Comparison of ENCODE assay signal across 1 cellular context in genomic region chr5:179698935-179699639, GRCh38.
A peak's percentile ranks its signal among the peaks of the same experiment; 100 is the strongest.
TF ChIP-seq lines count a peak whose summit lies in the region.

A gene with protein sequence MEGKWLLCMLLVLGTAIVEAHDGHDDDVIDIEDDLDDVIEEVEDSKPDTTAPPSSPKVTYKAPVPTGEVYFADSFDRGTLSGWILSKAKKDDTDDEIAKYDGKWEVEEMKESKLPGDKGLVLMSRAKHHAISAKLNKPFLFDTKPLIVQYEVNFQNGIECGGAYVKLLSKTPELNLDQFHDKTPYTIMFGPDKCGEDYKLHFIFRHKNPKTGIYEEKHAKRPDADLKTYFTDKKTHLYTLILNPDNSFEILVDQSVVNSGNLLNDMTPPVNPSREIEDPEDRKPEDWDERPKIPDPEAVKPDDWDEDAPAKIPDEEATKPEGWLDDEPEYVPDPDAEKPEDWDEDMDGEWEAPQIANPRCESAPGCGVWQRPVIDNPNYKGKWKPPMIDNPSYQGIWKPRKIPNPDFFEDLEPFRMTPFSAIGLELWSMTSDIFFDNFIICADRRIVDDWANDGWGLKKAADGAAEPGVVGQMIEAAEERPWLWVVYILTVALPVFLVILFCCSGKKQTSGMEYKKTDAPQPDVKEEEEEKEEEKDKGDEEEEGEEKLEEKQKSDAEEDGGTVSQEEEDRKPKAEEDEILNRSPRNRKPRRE (plus strand): TSS chr5:179698967. CDS start chr5:179705682, 6,715 bp downstream.

TF ChIP-seq in HepG2, 621 proteins besides CTCF, POLR2A, EP300 and RAD21 (continued from another document and continues in another):
- TF ChIP-seq ARID2 (CRISPR knock-in tag; IDR thresholded peaks at IDR 0.05; ENCODE audit: borderline replicate concordance): no peak
- TF ChIP-seq DNMT1 (CRISPR knock-in tag; IDR thresholded peaks at IDR 0.05): no peak
- TF ChIP-seq ZNF83 (CRISPR knock-in tag; IDR thresholded peaks at IDR 0.05; ENCODE audit: borderline replicate concordance): peak; percentile 68; the same call in 1 of the 2 replicates
- 0 out of 2 replicates have a peak, but pooled peaks have one; percentile 86 for TF ChIP-seq FOXO4 (CRISPR knock-in tag; conservative IDR thresholded peaks at IDR 0.05)
- TF ChIP-seq FOSL1 (CRISPR knock-in tag; IDR thresholded peaks at IDR 0.05; ENCODE audit: borderline replicate concordance): peak; percentile 42; the same call in 1 of the 2 replicates
- TF ChIP-seq, protein P1, sequence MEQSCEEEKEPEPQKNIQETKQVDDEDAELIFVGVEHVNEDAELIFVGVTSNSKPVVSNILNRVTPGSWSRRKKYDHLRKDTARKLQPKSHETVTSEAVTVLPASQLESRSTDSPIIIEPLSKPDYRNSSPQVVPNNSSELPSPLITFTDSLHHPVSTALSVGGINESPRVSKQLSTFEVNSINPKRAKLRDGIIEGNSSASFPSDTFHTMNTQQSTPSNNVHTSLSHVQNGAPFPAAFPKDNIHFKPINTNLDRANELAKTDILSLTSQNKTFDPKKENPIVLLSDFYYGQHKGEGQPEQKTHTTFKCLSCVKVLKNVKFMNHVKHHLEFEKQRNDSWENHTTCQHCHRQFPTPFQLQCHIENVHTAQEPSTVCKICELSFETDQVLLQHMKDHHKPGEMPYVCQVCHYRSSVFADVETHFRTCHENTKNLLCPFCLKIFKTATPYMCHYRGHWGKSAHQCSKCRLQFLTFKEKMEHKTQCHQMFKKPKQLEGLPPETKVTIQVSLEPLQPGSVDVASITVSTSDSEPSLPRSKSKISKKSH (CRISPR knock-in tag; IDR thresholded peaks at IDR 0.05; ENCODE audit: borderline replicate concordance): peak; percentile 68; the same call in 1 of the 2 replicates
- TF ChIP-seq RFXAP (CRISPR knock-in tag; IDR thresholded peaks at IDR 0.05; ENCODE audit: borderline replicate concordance): peak; percentile 24
- no peak for TF ChIP-seq SUZ12 (IDR thresholded peaks at IDR 0.05; ENCODE audit: low read depth, low read length)
- TF ChIP-seq ZNF468 (CRISPR knock-in tag; IDR thresholded peaks at IDR 0.05): peak; percentile 89; the same call in 1 of the 2 replicates
- TF ChIP-seq ZNF335 (CRISPR knock-in tag; IDR thresholded peaks at IDR 0.05): no peak
- TF ChIP-seq PRDM15 (CRISPR knock-in tag; IDR thresholded peaks at IDR 0.05): no peak
- no peak for TF ChIP-seq ZNF570 (CRISPR knock-in tag; IDR thresholded peaks at IDR 0.05; ENCODE audit: borderline replicate concordance)
- TF ChIP-seq, protein P2, sequence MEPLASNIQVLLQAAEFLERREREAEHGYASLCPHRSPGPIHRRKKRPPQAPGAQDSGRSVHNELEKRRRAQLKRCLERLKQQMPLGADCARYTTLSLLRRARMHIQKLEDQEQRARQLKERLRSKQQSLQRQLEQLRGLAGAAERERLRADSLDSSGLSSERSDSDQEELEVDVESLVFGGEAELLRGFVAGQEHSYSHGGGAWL (CRISPR knock-in tag; IDR thresholded peaks at IDR 0.05): peak; percentile 84; the same call in 1 of the 2 replicates
- no peak for TF ChIP-seq ZNF572 (CRISPR knock-in tag; IDR thresholded peaks at IDR 0.05)
- no peak for TF ChIP-seq ZNF652 (CRISPR knock-in tag; IDR thresholded peaks at IDR 0.05; ENCODE audit: borderline replicate concordance, low read depth)
- no peak; the same call in none of the 2 replicates for TF ChIP-seq ZNF430 (CRISPR knock-in tag; IDR thresholded peaks at IDR 0.05)
- no peak for TF ChIP-seq SATB2 (CRISPR knock-in tag; IDR thresholded peaks at IDR 0.05)
- TF ChIP-seq ZNF800 (CRISPR knock-in tag; IDR thresholded peaks at IDR 0.05): no peak
- TF ChIP-seq ZNF790 (CRISPR knock-in tag; IDR thresholded peaks at IDR 0.05; ENCODE audit: borderline replicate concordance): peak; percentile 71; the same call in 1 of the 2 replicates
- no peak for TF ChIP-seq SMAD9 (CRISPR knock-in tag; IDR thresholded peaks at IDR 0.05)
- TF ChIP-seq BHLHE40 (IDR thresholded peaks at IDR 0.05; ENCODE audit: low read length): peak; percentile 97
- no peak; the same call in 1 of the 2 replicates for TF ChIP-seq TOE1 (CRISPR knock-in tag; IDR thresholded peaks at IDR 0.05)
- no peak; the same call in 1 of the 2 replicates for TF ChIP-seq HIVEP1 (CRISPR knock-in tag; IDR thresholded peaks at IDR 0.05)
- TF ChIP-seq HMG20A (CRISPR knock-in tag; IDR thresholded peaks at IDR 0.05; ENCODE audit: borderline replicate concordance): no peak
- TF ChIP-seq FOXK2 (IDR thresholded peaks at IDR 0.05): no peak
- TF ChIP-seq, protein P3, sequence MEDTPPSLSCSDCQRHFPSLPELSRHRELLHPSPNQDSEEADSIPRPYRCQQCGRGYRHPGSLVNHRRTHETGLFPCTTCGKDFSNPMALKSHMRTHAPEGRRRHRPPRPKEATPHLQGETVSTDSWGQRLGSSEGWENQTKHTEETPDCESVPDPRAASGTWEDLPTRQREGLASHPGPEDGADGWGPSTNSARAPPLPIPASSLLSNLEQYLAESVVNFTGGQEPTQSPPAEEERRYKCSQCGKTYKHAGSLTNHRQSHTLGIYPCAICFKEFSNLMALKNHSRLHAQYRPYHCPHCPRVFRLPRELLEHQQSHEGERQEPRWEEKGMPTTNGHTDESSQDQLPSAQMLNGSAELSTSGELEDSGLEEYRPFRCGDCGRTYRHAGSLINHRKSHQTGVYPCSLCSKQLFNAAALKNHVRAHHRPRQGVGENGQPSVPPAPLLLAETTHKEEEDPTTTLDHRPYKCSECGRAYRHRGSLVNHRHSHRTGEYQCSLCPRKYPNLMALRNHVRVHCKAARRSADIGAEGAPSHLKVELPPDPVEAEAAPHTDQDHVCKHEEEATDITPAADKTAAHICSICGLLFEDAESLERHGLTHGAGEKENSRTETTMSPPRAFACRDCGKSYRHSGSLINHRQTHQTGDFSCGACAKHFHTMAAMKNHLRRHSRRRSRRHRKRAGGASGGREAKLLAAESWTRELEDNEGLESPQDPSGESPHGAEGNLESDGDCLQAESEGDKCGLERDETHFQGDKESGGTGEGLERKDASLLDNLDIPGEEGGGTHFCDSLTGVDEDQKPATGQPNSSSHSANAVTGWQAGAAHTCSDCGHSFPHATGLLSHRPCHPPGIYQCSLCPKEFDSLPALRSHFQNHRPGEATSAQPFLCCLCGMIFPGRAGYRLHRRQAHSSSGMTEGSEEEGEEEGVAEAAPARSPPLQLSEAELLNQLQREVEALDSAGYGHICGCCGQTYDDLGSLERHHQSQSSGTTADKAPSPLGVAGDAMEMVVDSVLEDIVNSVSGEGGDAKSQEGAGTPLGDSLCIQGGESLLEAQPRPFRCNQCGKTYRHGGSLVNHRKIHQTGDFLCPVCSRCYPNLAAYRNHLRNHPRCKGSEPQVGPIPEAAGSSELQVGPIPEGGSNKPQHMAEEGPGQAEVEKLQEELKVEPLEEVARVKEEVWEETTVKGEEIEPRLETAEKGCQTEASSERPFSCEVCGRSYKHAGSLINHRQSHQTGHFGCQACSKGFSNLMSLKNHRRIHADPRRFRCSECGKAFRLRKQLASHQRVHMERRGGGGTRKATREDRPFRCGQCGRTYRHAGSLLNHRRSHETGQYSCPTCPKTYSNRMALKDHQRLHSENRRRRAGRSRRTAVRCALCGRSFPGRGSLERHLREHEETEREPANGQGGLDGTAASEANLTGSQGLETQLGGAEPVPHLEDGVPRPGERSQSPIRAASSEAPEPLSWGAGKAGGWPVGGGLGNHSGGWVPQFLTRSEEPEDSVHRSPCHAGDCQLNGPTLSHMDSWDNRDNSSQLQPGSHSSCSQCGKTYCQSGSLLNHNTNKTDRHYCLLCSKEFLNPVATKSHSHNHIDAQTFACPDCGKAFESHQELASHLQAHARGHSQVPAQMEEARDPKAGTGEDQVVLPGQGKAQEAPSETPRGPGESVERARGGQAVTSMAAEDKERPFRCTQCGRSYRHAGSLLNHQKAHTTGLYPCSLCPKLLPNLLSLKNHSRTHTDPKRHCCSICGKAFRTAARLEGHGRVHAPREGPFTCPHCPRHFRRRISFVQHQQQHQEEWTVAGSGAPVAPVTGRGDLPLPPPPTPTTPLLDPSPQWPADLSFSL (CRISPR knock-in tag; IDR thresholded peaks at IDR 0.05): no peak
- no peak for TF ChIP-seq LCORL (IDR thresholded peaks at IDR 0.05)
- TF ChIP-seq LCORL (CRISPR knock-in tag; IDR thresholded peaks at IDR 0.05): no peak; the same call in none of the 2 replicates
- TF ChIP-seq NCOA1 (CRISPR knock-in tag; IDR thresholded peaks at IDR 0.05): peak; percentile 72; the same call in 1 of the 2 replicates
- no peak for TF ChIP-seq KAT2B (IDR thresholded peaks at IDR 0.05; ENCODE audit: borderline replicate concordance, low read depth, low read length)
- TF ChIP-seq PITX1 (CRISPR knock-in tag; IDR thresholded peaks at IDR 0.05): no peak
- no peak for TF ChIP-seq ZNF441 (CRISPR knock-in tag; IDR thresholded peaks at IDR 0.05; ENCODE audit: borderline replicate concordance)
- no peak; the same call in 1 of the 2 replicates for TF ChIP-seq KLF15 (CRISPR knock-in tag; IDR thresholded peaks at IDR 0.05; ENCODE audit: borderline replicate concordance)
- TF ChIP-seq NFIB (CRISPR knock-in tag; IDR thresholded peaks at IDR 0.05; ENCODE audit: borderline replicate concordance): no peak
- peak; percentile 95 for TF ChIP-seq ZNF446 (CRISPR knock-in tag; IDR thresholded peaks at IDR 0.05)
- TF ChIP-seq TCF7L2 (IDR thresholded peaks at IDR 0.05; ENCODE audit: low read depth, low read length): no peak
- TF ChIP-seq, protein P4, sequence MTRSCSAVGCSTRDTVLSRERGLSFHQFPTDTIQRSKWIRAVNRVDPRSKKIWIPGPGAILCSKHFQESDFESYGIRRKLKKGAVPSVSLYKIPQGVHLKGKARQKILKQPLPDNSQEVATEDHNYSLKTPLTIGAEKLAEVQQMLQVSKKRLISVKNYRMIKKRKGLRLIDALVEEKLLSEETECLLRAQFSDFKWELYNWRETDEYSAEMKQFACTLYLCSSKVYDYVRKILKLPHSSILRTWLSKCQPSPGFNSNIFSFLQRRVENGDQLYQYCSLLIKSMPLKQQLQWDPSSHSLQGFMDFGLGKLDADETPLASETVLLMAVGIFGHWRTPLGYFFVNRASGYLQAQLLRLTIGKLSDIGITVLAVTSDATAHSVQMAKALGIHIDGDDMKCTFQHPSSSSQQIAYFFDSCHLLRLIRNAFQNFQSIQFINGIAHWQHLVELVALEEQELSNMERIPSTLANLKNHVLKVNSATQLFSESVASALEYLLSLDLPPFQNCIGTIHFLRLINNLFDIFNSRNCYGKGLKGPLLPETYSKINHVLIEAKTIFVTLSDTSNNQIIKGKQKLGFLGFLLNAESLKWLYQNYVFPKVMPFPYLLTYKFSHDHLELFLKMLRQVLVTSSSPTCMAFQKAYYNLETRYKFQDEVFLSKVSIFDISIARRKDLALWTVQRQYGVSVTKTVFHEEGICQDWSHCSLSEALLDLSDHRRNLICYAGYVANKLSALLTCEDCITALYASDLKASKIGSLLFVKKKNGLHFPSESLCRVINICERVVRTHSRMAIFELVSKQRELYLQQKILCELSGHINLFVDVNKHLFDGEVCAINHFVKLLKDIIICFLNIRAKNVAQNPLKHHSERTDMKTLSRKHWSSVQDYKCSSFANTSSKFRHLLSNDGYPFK (CRISPR knock-in tag; IDR thresholded peaks at IDR 0.05; ENCODE audit: borderline replicate concordance): peak; percentile 1; the same call in 1 of the 2 replicates
- TF ChIP-seq KLF13 (CRISPR knock-in tag; IDR thresholded peaks at IDR 0.05): 0 out of 2 replicates have a peak, but pooled peaks have one; percentile 24
- TF ChIP-seq ZNF557 (CRISPR knock-in tag; IDR thresholded peaks at IDR 0.05): no peak
